In genomic region chr2:241974851-241975592, GRCh38 we compare ENCODE assay signal across 17 cellular contexts.
DNase-seq lines count a peak whose midpoint lies in the region; ATAC-seq, FAIRE-seq and TF ChIP-seq lines count a peak whose summit lies in the region.
"Had no signal": no experiment of that assay in that cellular context is flagged by ENCODE, and none has a peak within 500 bp of the region (broad histone marks: within the 10 kb centered on the region; RNA-seq: fewer than 3 reads in every experiment).

No MANE protein-coding gene starts in this region.

- no peak for ATAC-seq in HepG2
- ATAC-seq in upper lobe of left lung (ENCODE audit: low FRiP score in 2 of 2) = peak; percentile 8 to 39
- ATAC-seq in stimulated activated naive CD8-positive, alpha-beta T cell treated with anti-CD3 and anti-CD28 coated beads, Interleukin-15, amount 100 ng/mL, for 72 hours = no peak
- ATAC-seq in activated CD4-positive, alpha-beta T cell treated with anti-CD3 and anti-CD28 coated beads for 36 hours = no peak

- H3K27me3 ChIP-seq in HepG2 (ENCODE audit: control insufficient read depth in 1 of 2, insufficient read depth in 2 of 2, low read length in 2 of 2) (peaks cover 1 to 23% of the 10 kb centered on the region in 2 experiments; a peak in 4 of 5 replicates), neural progenitor cell (no peaks in the 10 kb centered on the region), upper lobe of left lung (no peaks in the 10 kb centered on the region)
- H3K27me3 ChIP-seq: BLaER1 had no signal

- POLR2A ChIA-PET in HepG2 (lab: Yijun Ruan, JAX) = no interaction called here
- POLR2A ChIA-PET in activated CD4-positive, alpha-beta T cell treated with anti-CD3 and anti-CD28 coated beads for 36 hours (lab: Charles Lee) = no interaction called here

- H3K9ac ChIP-seq in HepG2 (ENCODE audit: insufficient read depth, low read depth, low read length) = no peak overlapping the region
- no peak overlapping the region for H3K9ac ChIP-seq in neural progenitor cell
- H3K9ac ChIP-seq: BLaER1 had no signal

- no TSS peak for BruUV-seq in HepG2 (replicated peaks; lab: Mats Ljungman, UMichigan)

- WGBS in HepG2 (ENCODE audit: low lambda C conversion rate) = 65% methylated on average over 17 of the region's 26 CpGs
- WGBS in upper lobe of left lung, 2 donors = 89 to 91% methylated on average over 11 to 26 of the region's 26 CpGs

- peak overlapping the region; percentile 33 for H3K27ac Mint-ChIP-seq in neural progenitor cell
- peak overlapping the region in 1 of 2 donors; percentile 9 for H3K27ac Mint-ChIP-seq in stimulated activated naive CD8-positive, alpha-beta T cell treated with anti-CD3 and anti-CD28 coated beads, Interleukin-15, amount 100 ng/mL, for 72 hours
- H3K27ac Mint-ChIP-seq in activated CD4-positive, alpha-beta T cell treated with anti-CD3 and anti-CD28 coated beads for 36 hours = no peak overlapping the region
- H3K27ac Mint-ChIP-seq: H9 had no signal

- TF ChIP-seq EP300 in HepG2 (IDR thresholded peaks at IDR 0.05; ENCODE audit: low read depth in 2 of 2, low read length in 2 of 2) (no peak), HepG2 (CRISPR knock-in tag; IDR thresholded peaks at IDR 0.05; ENCODE audit: borderline replicate concordance) (no peak), upper lobe of left lung (IDR thresholded peaks at IDR 0.05) (no peak)

- TF ChIP-seq CTCF in HepG2 (CRISPR knock-in tag; IDR thresholded peaks at IDR 0.05) (no peak), neural progenitor cell (IDR thresholded peaks at IDR 0.05) (no peak), upper lobe of left lung (IDR thresholded peaks at IDR 0.05) (no peak)

- no peak for TF ChIP-seq RAD21 in HepG2 (CRISPR knock-in tag; IDR thresholded peaks at IDR 0.05)

- intact Hi-C loops in HepG2 (cut with micrococcal nuclease; ENCODE audit: unreplicated experiment) = no loop called here
- intact Hi-C loops in activated CD4-positive, alpha-beta T cell treated with anti-CD3 and anti-CD28 coated beads for 36 hours (cut with DNase I, micrococcal nuclease) = no loop called here

- peaks cover 2% of the 10 kb centered on the region for H3K36me3 Mint-ChIP-seq in neural progenitor cell
- H3K36me3 Mint-ChIP-seq in activated CD4-positive, alpha-beta T cell treated with anti-CD3 and anti-CD28 coated beads for 36 hours (ENCODE audit: low read depth) = peaks cover 36% of the 10 kb centered on the region

- TF ChIP-seq POLR2A in HepG2 (IDR thresholded peaks at IDR 0.05; ENCODE audit: insufficient read depth in 1 of 2, low read depth in 2 of 2, low read length in 2 of 2) (no peak), upper lobe of left lung (IDR thresholded peaks at IDR 0.05) (no peak)

- FAIRE-seq in HepG2 (lab: Jason Lieb, UNC) = no peak
- FAIRE-seq: GM18507, GM19239 had no signal

- H3K27ac ChIP-seq in HepG2 (ENCODE audit: extremely low read length, insufficient read depth, low read length) = no peak overlapping the region
- H3K27ac ChIP-seq in neural progenitor cell = no peak overlapping the region
- H3K27ac ChIP-seq in upper lobe of left lung = no peak overlapping the region
- H3K27ac ChIP-seq: BLaER1 had no signal

- H2AFZ ChIP-seq in HepG2 (ENCODE audit: low read length) (no peak overlapping the region), neural progenitor cell (replicated peaks) (no peak overlapping the region)

- H3K79me2 ChIP-seq in HepG2 (ENCODE audit: insufficient read depth, low read length) = no peaks in the 10 kb centered on the region
- no peaks in the 10 kb centered on the region for H3K79me2 ChIP-seq in neural progenitor cell (ENCODE audit: low read depth)

- no peaks in the 10 kb centered on the region for H3K9me3 ChIP-seq in HepG2 (ENCODE audit: low read length)
- H3K9me3 ChIP-seq in neural progenitor cell (ENCODE audit: low read depth) = no peaks in the 10 kb centered on the region
- no peaks in the 10 kb centered on the region for H3K9me3 ChIP-seq in upper lobe of left lung

- peak; percentile 5 for DNase-seq in activated naive CD4-positive, alpha-beta T cell treated with anti-CD3 and anti-CD28 coated beads, Interleukin-2, amount 50 U/mL, for 16 hours
- no peak for DNase-seq in activated naive CD4-positive, alpha-beta T cell (lab: John Stamatoyannopoulos, UW)
- DNase-seq in HepG2 (ENCODE audit: low spot score) (no peak), neural progenitor cell (ENCODE audit: low spot score) (no peak), upper lobe of left lung (no peak), GM03348 (ENCODE audit: low spot score) (no peak)
- DNase-seq in stimulated activated naive CD8-positive, alpha-beta T cell treated with anti-CD3 and anti-CD28 coated beads, Interleukin-15, amount 100 ng/mL, for 72 hours = no peak
- no peak for DNase-seq in activated CD4-positive, alpha-beta T cell treated with anti-CD3 and anti-CD28 coated beads for 36 hours
- DNase-seq: 8988T, AML-193, DMS53, GF-D8, GOT3, H9 had no signal

- H3K4me3 Mint-ChIP-seq in neural progenitor cell = no peak overlapping the region
- no peak overlapping the region for H3K4me3 Mint-ChIP-seq in stimulated activated naive CD8-positive, alpha-beta T cell treated with anti-CD3 and anti-CD28 coated beads, Interleukin-15, amount 100 ng/mL, for 72 hours
- H3K4me3 Mint-ChIP-seq in activated CD4-positive, alpha-beta T cell treated with anti-CD3 and anti-CD28 coated beads for 36 hours = no peak overlapping the region
- H3K4me3 Mint-ChIP-seq: H9 had no signal

- H3F3A ChIP-seq in neural progenitor cell (ENCODE audit: low read depth) = no peaks in the 10 kb centered on the region

- H3K36me3 ChIP-seq in HepG2 (replicated peaks in 1 of 2; ENCODE audit: control insufficient read depth in 1 of 2, insufficient read depth in 2 of 2, low read length in 2 of 2) = no peaks in the 10 kb centered on the region
- no peaks in the 10 kb centered on the region for H3K36me3 ChIP-seq in neural progenitor cell
- no peaks in the 10 kb centered on the region for H3K36me3 ChIP-seq in upper lobe of left lung

- no peak overlapping the region for H3K4me3 ChIP-seq in HepG2 (replicated peaks in 1 of 3; ENCODE audit: insufficient read depth in 1 of 3, low read depth in 2 of 3, low read length in 3 of 3)
- no peak overlapping the region for H3K4me3 ChIP-seq in neural progenitor cell
- H3K4me3 ChIP-seq in upper lobe of left lung = no peak overlapping the region
- H3K4me3 ChIP-seq: BLaER1 had no signal

- H3K4me1 ChIP-seq in HepG2 (ENCODE audit: insufficient read depth, low read length) (peaks cover 6% of the 10 kb centered on the region), neural progenitor cell (no peaks in the 10 kb centered on the region), upper lobe of left lung (no peaks in the 10 kb centered on the region)

- H4K20me1 ChIP-seq in HepG2 (ENCODE audit: insufficient read depth, low read length) = no peaks in the 10 kb centered on the region
- no peaks in the 10 kb centered on the region for H4K20me1 ChIP-seq in neural progenitor cell (ENCODE audit: low read depth)

- H3K27me3 Mint-ChIP-seq in neural progenitor cell (ENCODE audit: insufficient read depth, low read depth) = peaks cover 9% of the 10 kb centered on the region
- H3K27me3 Mint-ChIP-seq in stimulated activated naive CD8-positive, alpha-beta T cell treated with anti-CD3 and anti-CD28 coated beads, Interleukin-15, amount 100 ng/mL, for 72 hours = no peaks in the 10 kb centered on the region
- H3K27me3 Mint-ChIP-seq in activated CD4-positive, alpha-beta T cell treated with anti-CD3 and anti-CD28 coated beads for 36 hours = no peaks in the 10 kb centered on the region

- CTCF ChIA-PET in HepG2 (lab: Yijun Ruan, JAX; ENCODE audit: low intra/inter-chr PET ratio, low total read pairs) = no interaction called here
- CTCF ChIA-PET in activated CD4-positive, alpha-beta T cell treated with anti-CD3 and anti-CD28 coated beads for 36 hours (lab: Charles Lee) = interaction anchor here (0.7 to 2.7 kb wide), 3 partner anchors 9 to 38 kb away, joined by 3 to 9 read pairs (median 4); no protein-coding TSS in a partner anchor

- H3K4me2 ChIP-seq in HepG2 (ENCODE audit: low read depth, low read length) (no peak overlapping the region), neural progenitor cell (no peak overlapping the region)
- H3K4me2 ChIP-seq: BLaER1 had no signal

- peaks cover 9% of the 10 kb centered on the region for H3K9me3 Mint-ChIP-seq in neural progenitor cell
- H3K9me3 Mint-ChIP-seq in stimulated activated naive CD8-positive, alpha-beta T cell treated with anti-CD3 and anti-CD28 coated beads, Interleukin-15, amount 100 ng/mL, for 72 hours = no peaks in the 10 kb centered on the region
- no peaks in the 10 kb centered on the region for H3K9me3 Mint-ChIP-seq in activated CD4-positive, alpha-beta T cell treated with anti-CD3 and anti-CD28 coated beads for 36 hours (ENCODE audit: low read depth)
- H3K9me3 Mint-ChIP-seq: H9 had no signal

- peaks cover 5% of the 10 kb centered on the region for H3K4me1 Mint-ChIP-seq in neural progenitor cell
- H3K4me1 Mint-ChIP-seq in stimulated activated naive CD8-positive, alpha-beta T cell treated with anti-CD3 and anti-CD28 coated beads, Interleukin-15, amount 100 ng/mL, for 72 hours = peaks cover 5% of the 10 kb centered on the region
- H3K4me1 Mint-ChIP-seq in activated CD4-positive, alpha-beta T cell treated with anti-CD3 and anti-CD28 coated beads for 36 hours = no peaks in the 10 kb centered on the region
- H3K4me1 Mint-ChIP-seq: H9 had no signal

- in situ Hi-C loops in HepG2 (cut with HindIII; ENCODE audit: extremely low pct_ligation_motif_present, low pct_unique_long_range_greater_than_20kb) = no loop called here

TF ChIP-seq in HepG2, 621 proteins besides CTCF, POLR2A, EP300 and RAD21:
- TF ChIP-seq KDM5A (IDR thresholded peaks at IDR 0.05; ENCODE audit: borderline replicate concordance, low read length) = no peak
- TF ChIP-seq ZKSCAN8 (CRISPR knock-in tag; IDR thresholded peaks at IDR 0.05; ENCODE audit: borderline replicate concordance) = no peak
- 0 out of 2 replicates have a peak, but pooled peaks have one; percentile 4 for TF ChIP-seq GABPA (IDR thresholded peaks at IDR 0.05; ENCODE audit: low read depth, low read length)
- no peak for TF ChIP-seq GABPA (CRISPR knock-in tag; IDR thresholded peaks at IDR 0.05; ENCODE audit: low read depth)
- TF ChIP-seq AGO2 (optimal IDR thresholded peaks at IDR 0.05; ENCODE audit: low read depth, low read length) = no peak
- TF ChIP-seq ZFP82 (CRISPR knock-in tag; IDR thresholded peaks at IDR 0.05; ENCODE audit: borderline replicate concordance) = no peak
- TF ChIP-seq ZNF672 (CRISPR knock-in tag; IDR thresholded peaks at IDR 0.05) = no peak
- TF ChIP-seq FOXP1 (IDR thresholded peaks at IDR 0.05) = no peak
- TF ChIP-seq FOXP1 (CRISPR knock-in tag; IDR thresholded peaks at IDR 0.05) = no peak
- TF ChIP-seq RXRB (CRISPR knock-in tag; IDR thresholded peaks at IDR 0.05; ENCODE audit: borderline replicate concordance) = no peak

Comparison
In these comparisons a context has a peak if more than half of its experiments do, and no peak if none do; other contexts are left out.
1. ATAC-seq: peak in upper lobe of left lung (2 of 2); none in HepG2 (single experiment), stimulated activated naive CD8-positive, alpha-beta T cell treated with anti-CD3 and anti-CD28 coated beads, Interleukin-15, amount 100 ng/mL, for 72 hours (single experiment) and activated CD4-positive, alpha-beta T cell treated with anti-CD3 and anti-CD28 coated beads for 36 hours (single experiment).